ENCODE assay signal across 8 cellular contexts in genomic region chr9:6006968-6007769, GRCh38.
DNase-seq lines count a peak whose midpoint lies in the region; ATAC-seq and TF ChIP-seq lines count a peak whose summit lies in the region.

No MANE protein-coding gene starts in this region.

- H3K4me3 ChIP-seq in AG09309 (ENCODE audit: control insufficient read depth, low read depth, low read length): peak overlapping the region; percentile 98

- ATAC-seq in GM19035 (IDR thresholded peaks at IDR 0.05; ENCODE audit: unreplicated experiment) (peak; percentile 65), HG03342 (IDR thresholded peaks at IDR 0.05; ENCODE audit: unreplicated experiment) (peak; percentile 71)

- no peak for TF ChIP-seq CTCF in AG09309 (IDR thresholded peaks at IDR 0.05; ENCODE audit: control insufficient read depth, insufficient read depth, low read depth, low read length, missing control alignments)

- DNase-seq in AG09309 (ENCODE audit: low read depth) (no peak), NCI-H446 treated with DMSO at 0.1 percent for 48 hours (lab: John Stamatoyannopoulos, UW) (peak; percentile 78), cerebellar cortex (ENCODE audit: low spot score) (peak; percentile 81), kidney glomerular epithelial cell (lab: John Stamatoyannopoulos, UW) (peak; percentile 69)
- peak; percentile 94 for DNase-seq in activated CD4-positive, CD25-positive, alpha-beta regulatory T cell treated with anti-CD3 and anti-CD28 coated beads, Interleukin-2, amount 50 U/mL, for 72 hours
- peak; percentile 99 for DNase-seq in stimulated activated CD4-positive, alpha-beta T cell treated with anti-CD3 and anti-CD28 coated beads, Interleukin-15, amount 100 ng/mL, for 24 hours
